In genomic region chr3:132592211-132592610, GRCh38 we compare ENCODE assay signal across 24 cellular contexts. TPM values are rescaled to one million over a fixed set of nuclear protein-coding genes. Genes with fewer than 3 reads are reported as not detected.
"Had no signal": no experiment of that assay in that cellular context is flagged by ENCODE, and none has a peak within 500 bp of the region (broad histone marks: within the 10 kb centered on the region; RNA-seq: fewer than 3 reads in every experiment).

No MANE protein-coding gene starts in this region.

- H3K27me3 Mint-ChIP-seq: activated B cell treated with CpG ODN at 0.5 μM for 24 hours; activated naive CD4-positive, alpha-beta T cell treated with anti-CD3 and anti-CD28 coated beads, Interleukin-2, amount 10 ng/mL, durations not matched to agents 7 days and 5 days; naive thymus-derived CD4-positive, alpha-beta T cell; stimulated activated naive B cell treated with anti-CD40 and anti-IgM and Interleukin-4, amounts not matched to agents 10 μg/mL and 1 μg/mL and 100 μg/mL, for 72 hours; T-helper 17 cell had no signal

- H3K27me3 ChIP-seq: heart left ventricle, sigmoid colon, uterus had no signal

- DNase-seq: activated B cell treated with CpG ODN at 0.5 μM for 24 hours; activated CD4-positive, alpha-beta T cell treated with anti-CD3 and anti-CD28 coated beads for 4 hours; activated CD4-positive, alpha-beta T cell treated with anti-CD3 and anti-CD28 coated beads, Interleukin-2, amount 50 U/mL, for 48 hours; activated CD8-positive, alpha-beta memory T cell treated with anti-CD3 and anti-CD28 coated beads, Interleukin-2, amount 50 U/mL, for 48 hours; activated effector memory CD4-positive, alpha-beta T cell treated with Interleukin-2 at 50 U/mL for 16 hours; activated naive CD4-positive, alpha-beta T cell treated with anti-CD3 and anti-CD28 coated beads, Interleukin-2, amount 10 ng/mL, durations not matched to agents 7 days and 5 days; activated T-cell treated with anti-CD3 and anti-CD28 coated beads, Interleukin-2, amount 50 U/mL, for 72 hours; heart left ventricle; islet precursor cell; left cardiac atrium; lower lobe of right lung; naive thymus-derived CD4-positive, alpha-beta T cell; occipital lobe; sigmoid colon; stimulated activated CD4-positive, alpha-beta T cell treated with anti-CD3 and anti-CD28 coated beads, Interleukin-2, amount 100 ng/mL, for 48 hours; stimulated activated CD8-positive, alpha-beta memory T cell treated with anti-CD3 and anti-CD28 coated beads, Interleukin-4, amount 100 ng/mL, for 48 hours; stimulated activated naive B cell treated with anti-CD40 and anti-IgM and Interleukin-4, amounts not matched to agents 10 μg/mL and 1 μg/mL and 100 μg/mL, for 72 hours; T-helper 17 cell; trophoblast cell; uterus had no signal

- ATAC-seq: activated T-cell treated with anti-CD3 and anti-CD28 coated beads, Interleukin-2, amount 50 U/mL, for 72 hours; heart left ventricle; left cardiac atrium; lower lobe of right lung; naive thymus-derived CD4-positive, alpha-beta T cell; stimulated activated naive B cell treated with anti-CD40 and anti-IgM and Interleukin-4, amounts not matched to agents 10 μg/mL and 1 μg/mL and 100 μg/mL, for 72 hours; T-helper 17 cell had no signal

- H3K27ac Mint-ChIP-seq: activated B cell treated with CpG ODN at 0.5 μM for 24 hours; activated naive CD4-positive, alpha-beta T cell treated with anti-CD3 and anti-CD28 coated beads, Interleukin-2, amount 10 ng/mL, durations not matched to agents 7 days and 5 days; activated T-cell treated with anti-CD3 and anti-CD28 coated beads, Interleukin-2, amount 50 U/mL, for 72 hours; naive thymus-derived CD4-positive, alpha-beta T cell; stimulated activated naive B cell treated with anti-CD40 and anti-IgM and Interleukin-4, amounts not matched to agents 10 μg/mL and 1 μg/mL and 100 μg/mL, for 72 hours; T-helper 17 cell had no signal

- H3K36me3 ChIP-seq: lower lobe of right lung, uterus had no signal

- H3K9me3 Mint-ChIP-seq: activated naive CD4-positive, alpha-beta T cell treated with anti-CD3 and anti-CD28 coated beads, Interleukin-2, amount 10 ng/mL, durations not matched to agents 7 days and 5 days; neural crest cell had no signal

- H3K9me3 ChIP-seq: lower lobe of right lung, sigmoid colon, uterus had no signal

- H3K4me3 Mint-ChIP-seq: activated B cell treated with CpG ODN at 0.5 μM for 24 hours; activated naive CD4-positive, alpha-beta T cell treated with anti-CD3 and anti-CD28 coated beads, Interleukin-2, amount 10 ng/mL, durations not matched to agents 7 days and 5 days; activated T-cell treated with anti-CD3 and anti-CD28 coated beads, Interleukin-2, amount 50 U/mL, for 72 hours; naive thymus-derived CD4-positive, alpha-beta T cell; neural crest cell; stimulated activated naive B cell treated with anti-CD40 and anti-IgM and Interleukin-4, amounts not matched to agents 10 μg/mL and 1 μg/mL and 100 μg/mL, for 72 hours; T-helper 17 cell had no signal

- H3K27ac ChIP-seq: heart left ventricle, lower lobe of right lung had no signal

- H3K4me3 ChIP-seq: heart left ventricle, lower lobe of right lung, sigmoid colon, uterus had no signal

- H3K4me1 Mint-ChIP-seq: neural crest cell had no signal

RNA-seq across cellular contexts. Expression of gene ACKR4, which starts 4.9 kb away (rescaled TPM):
- total RNA-seq: activated CD8-positive, alpha-beta memory T cell treated with anti-CD3 and anti-CD28 coated beads for 36 hours; activated T-cell treated with anti-CD3 and anti-CD28 coated beads, Interleukin-2, amount 50 U/mL, for 72 hours; chondrocyte; epithelial cell of proximal tubule; neural crest cell had no signal
- polyA plus RNA-seq: naive thymus-derived CD4-positive, alpha-beta T cell had no signal
